In the genomic region with DNA sequence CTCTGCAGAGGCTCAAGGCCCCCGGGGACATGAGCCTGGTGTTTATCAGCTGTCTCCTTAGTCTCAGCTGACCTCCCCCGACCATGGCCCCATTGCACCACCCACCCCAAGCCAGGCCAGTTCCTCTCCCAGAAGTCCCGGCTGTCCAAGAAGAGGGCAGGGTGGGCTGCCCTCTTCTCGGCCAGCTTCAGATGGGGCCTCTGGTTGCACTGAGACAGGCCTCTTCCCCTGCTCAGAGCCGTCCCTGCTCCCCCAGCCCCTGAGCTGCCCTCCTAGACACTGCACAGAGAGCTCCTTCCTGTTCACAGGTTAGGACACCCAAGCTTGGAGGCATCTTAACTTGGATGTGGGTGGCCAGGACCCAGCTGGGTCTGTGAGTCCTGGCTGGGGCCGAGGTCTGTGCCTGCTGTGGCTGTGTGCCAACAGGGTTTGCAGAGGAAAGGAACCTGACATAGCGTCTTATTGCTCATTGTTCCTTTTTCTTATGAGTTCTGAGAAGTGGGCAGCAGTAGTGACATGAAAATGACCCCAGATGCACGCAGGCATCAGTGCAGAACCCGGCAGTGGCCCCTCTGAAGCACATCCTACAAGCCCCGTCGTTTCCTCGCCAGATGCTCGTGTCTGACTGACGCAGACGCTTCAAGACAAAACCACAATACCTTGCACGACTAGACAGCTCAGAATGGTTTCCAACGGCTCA, we compare ENCODE assay signal across 1 cellular context.
TF ChIP-seq lines count a peak whose summit lies in the region.

No MANE protein-coding gene starts in this region.

TF ChIP-seq in HEK293, 187 proteins besides CTCF, POLR2A, EP300 and RAD21:
- no peak for TF ChIP-seq ZNF140 (tag by site-specific recombination; IDR thresholded peaks at IDR 0.05)
- TF ChIP-seq ZNF274 (IDR thresholded peaks at IDR 0.05; ENCODE audit: low read length), result no peak
- no peak for TF ChIP-seq ZNF274 (tag by site-specific recombination; IDR thresholded peaks at IDR 0.05; ENCODE audit: borderline replicate concordance)
- TF ChIP-seq GLIS2 (tag by site-specific recombination; IDR thresholded peaks at IDR 0.05), result peak; percentile 42; the same call in 1 of the 2 replicates
- TF ChIP-seq, protein P1, sequence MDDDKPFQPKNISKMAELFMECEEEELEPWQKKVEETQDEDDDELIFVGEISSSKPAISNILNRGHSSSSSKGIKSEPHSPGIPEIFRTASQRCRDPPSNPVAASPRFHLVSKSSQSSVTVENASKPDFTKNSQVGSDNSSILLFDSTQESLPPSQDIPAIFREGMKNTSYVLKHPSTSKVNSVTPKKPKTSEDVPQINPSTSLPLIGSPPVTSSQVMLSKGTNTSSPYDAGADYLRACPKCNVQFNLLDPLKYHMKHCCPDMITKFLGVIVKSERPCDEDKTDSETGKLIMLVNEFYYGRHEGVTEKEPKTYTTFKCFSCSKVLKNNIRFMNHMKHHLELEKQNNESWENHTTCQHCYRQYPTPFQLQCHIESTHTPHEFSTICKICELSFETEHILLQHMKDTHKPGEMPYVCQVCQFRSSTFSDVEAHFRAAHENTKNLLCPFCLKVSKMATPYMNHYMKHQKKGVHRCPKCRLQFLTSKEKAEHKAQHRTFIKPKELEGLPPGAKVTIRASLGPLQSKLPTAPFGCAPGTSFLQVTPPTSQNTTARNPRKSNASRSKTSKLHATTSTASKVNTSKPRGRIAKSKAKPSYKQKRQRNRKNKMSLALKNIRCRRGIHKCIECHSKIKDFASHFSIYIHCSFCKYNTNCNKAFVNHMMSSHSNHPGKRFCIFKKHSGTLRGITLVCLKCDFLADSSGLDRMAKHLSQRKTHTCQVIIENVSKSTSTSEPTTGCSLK (tag by site-specific recombination; IDR thresholded peaks at IDR 0.05), result no peak
- TF ChIP-seq, protein P2, sequence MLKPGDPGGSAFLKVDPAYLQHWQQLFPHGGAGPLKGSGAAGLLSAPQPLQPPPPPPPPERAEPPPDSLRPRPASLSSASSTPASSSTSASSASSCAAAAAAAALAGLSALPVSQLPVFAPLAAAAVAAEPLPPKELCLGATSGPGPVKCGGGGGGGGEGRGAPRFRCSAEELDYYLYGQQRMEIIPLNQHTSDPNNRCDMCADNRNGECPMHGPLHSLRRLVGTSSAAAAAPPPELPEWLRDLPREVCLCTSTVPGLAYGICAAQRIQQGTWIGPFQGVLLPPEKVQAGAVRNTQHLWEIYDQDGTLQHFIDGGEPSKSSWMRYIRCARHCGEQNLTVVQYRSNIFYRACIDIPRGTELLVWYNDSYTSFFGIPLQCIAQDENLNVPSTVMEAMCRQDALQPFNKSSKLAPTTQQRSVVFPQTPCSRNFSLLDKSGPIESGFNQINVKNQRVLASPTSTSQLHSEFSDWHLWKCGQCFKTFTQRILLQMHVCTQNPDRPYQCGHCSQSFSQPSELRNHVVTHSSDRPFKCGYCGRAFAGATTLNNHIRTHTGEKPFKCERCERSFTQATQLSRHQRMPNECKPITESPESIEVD (tag by site-specific recombination; IDR thresholded peaks at IDR 0.05), result no peak
- no peak for TF ChIP-seq SALL2 (tag by site-specific recombination; IDR thresholded peaks at IDR 0.05; ENCODE audit: borderline replicate concordance)
- TF ChIP-seq, protein P3, sequence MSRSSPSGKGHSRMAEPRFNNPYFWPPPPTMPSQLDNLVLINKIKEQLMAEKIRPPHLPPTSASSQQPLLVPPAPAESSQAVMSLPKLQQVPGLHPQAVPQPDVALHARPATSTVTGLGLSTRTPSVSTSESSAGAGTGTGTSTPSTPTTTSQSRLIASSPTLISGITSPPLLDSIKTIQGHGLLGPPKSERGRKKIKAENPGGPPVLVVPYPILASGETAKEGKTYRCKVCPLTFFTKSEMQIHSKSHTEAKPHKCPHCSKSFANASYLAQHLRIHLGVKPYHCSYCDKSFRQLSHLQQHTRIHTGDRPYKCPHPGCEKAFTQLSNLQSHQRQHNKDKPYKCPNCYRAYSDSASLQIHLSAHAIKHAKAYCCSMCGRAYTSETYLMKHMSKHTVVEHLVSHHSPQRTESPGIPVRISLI (tag by site-specific recombination; IDR thresholded peaks at IDR 0.05), result no peak
- TF ChIP-seq, protein P4, sequence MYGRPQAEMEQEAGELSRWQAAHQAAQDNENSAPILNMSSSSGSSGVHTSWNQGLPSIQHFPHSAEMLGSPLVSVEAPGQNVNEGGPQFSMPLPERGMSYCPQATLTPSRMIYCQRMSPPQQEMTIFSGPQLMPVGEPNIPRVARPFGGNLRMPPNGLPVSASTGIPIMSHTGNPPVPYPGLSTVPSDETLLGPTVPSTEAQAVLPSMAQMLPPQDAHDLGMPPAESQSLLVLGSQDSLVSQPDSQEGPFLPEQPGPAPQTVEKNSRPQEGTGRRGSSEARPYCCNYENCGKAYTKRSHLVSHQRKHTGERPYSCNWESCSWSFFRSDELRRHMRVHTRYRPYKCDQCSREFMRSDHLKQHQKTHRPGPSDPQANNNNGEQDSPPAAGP (tag by site-specific recombination; IDR thresholded peaks at IDR 0.05), result no peak
- no peak for TF ChIP-seq ZNF776 (tag by site-specific recombination; IDR thresholded peaks at IDR 0.05; ENCODE audit: borderline replicate concordance)
TF ChIP-seq in HEK293: peak in this region for 1.
